In genomic region chr3:122273498-122273897, GRCh38 we compare ENCODE assay signal across 16 cellular contexts.
DNase-seq lines count a peak whose midpoint lies in the region; ATAC-seq lines count a peak whose summit lies in the region.
"Had no signal": no experiment of that assay in that cellular context is flagged by ENCODE, and none has a peak within 500 bp of the region (broad histone marks: within the 10 kb centered on the region; RNA-seq: fewer than 3 reads in every experiment).

No MANE protein-coding gene starts in this region.

- no peaks in the 10 kb centered on the region for H3K36me3 Mint-ChIP-seq in activated naive CD4-positive, alpha-beta T cell treated with anti-CD3 and anti-CD28 coated beads, Interleukin-2, amount 10 ng/mL, durations not matched to agents 7 days and 5 days
- no peaks in the 10 kb centered on the region for H3K36me3 Mint-ChIP-seq in activated naive CD8-positive, alpha-beta T cell
- H3K36me3 Mint-ChIP-seq in stimulated activated effector memory CD8-positive, alpha-beta T cell treated with anti-CD3 and anti-CD28 coated beads, Interleukin-12 subunit alpha, Interleukin-12 subunit beta, amount 100 ng/mL, for 72 hours: no peaks in the 10 kb centered on the region

- H3K9me3 Mint-ChIP-seq in activated naive CD4-positive, alpha-beta T cell treated with anti-CD3 and anti-CD28 coated beads, Interleukin-2, amount 10 ng/mL, durations not matched to agents 7 days and 5 days: peaks cover 4% of the 10 kb centered on the region
- no peaks in the 10 kb centered on the region for H3K9me3 Mint-ChIP-seq in activated naive CD8-positive, alpha-beta T cell (ENCODE audit: low read depth)
- no peaks in the 10 kb centered on the region for H3K9me3 Mint-ChIP-seq in stimulated activated effector memory CD8-positive, alpha-beta T cell treated with anti-CD3 and anti-CD28 coated beads, Interleukin-12 subunit alpha, Interleukin-12 subunit beta, amount 100 ng/mL, for 72 hours
- H3K9me3 Mint-ChIP-seq: CD8-positive, alpha-beta memory T cell; HFFc6 had no signal

- peaks cover 10% of the 10 kb centered on the region for H3K27me3 Mint-ChIP-seq in activated naive CD4-positive, alpha-beta T cell treated with anti-CD3 and anti-CD28 coated beads, Interleukin-2, amount 10 ng/mL, durations not matched to agents 7 days and 5 days
- no peaks in the 10 kb centered on the region for H3K27me3 Mint-ChIP-seq in activated naive CD8-positive, alpha-beta T cell

- H3K4me1 Mint-ChIP-seq in activated naive CD4-positive, alpha-beta T cell treated with anti-CD3 and anti-CD28 coated beads, Interleukin-2, amount 10 ng/mL, durations not matched to agents 7 days and 5 days: peaks cover 32% of the 10 kb centered on the region
- peaks cover 33% of the 10 kb centered on the region for H3K4me1 Mint-ChIP-seq in activated naive CD8-positive, alpha-beta T cell (ENCODE audit: low read depth)
- peaks cover 26% of the 10 kb centered on the region for H3K4me1 Mint-ChIP-seq in stimulated activated effector memory CD8-positive, alpha-beta T cell treated with anti-CD3 and anti-CD28 coated beads, Interleukin-12 subunit alpha, Interleukin-12 subunit beta, amount 100 ng/mL, for 72 hours

- no peak overlapping the region for H3K4me3 Mint-ChIP-seq in activated naive CD4-positive, alpha-beta T cell treated with anti-CD3 and anti-CD28 coated beads, Interleukin-2, amount 10 ng/mL, durations not matched to agents 7 days and 5 days
- peak overlapping the region; percentile 24 for H3K4me3 Mint-ChIP-seq in activated naive CD8-positive, alpha-beta T cell
- no peak overlapping the region for H3K4me3 Mint-ChIP-seq in stimulated activated effector memory CD8-positive, alpha-beta T cell treated with anti-CD3 and anti-CD28 coated beads, Interleukin-12 subunit alpha, Interleukin-12 subunit beta, amount 100 ng/mL, for 72 hours
- H3K4me3 Mint-ChIP-seq: B cell; CD8-positive, alpha-beta memory T cell; HFFc6 had no signal

- H3K27ac Mint-ChIP-seq in activated naive CD4-positive, alpha-beta T cell treated with anti-CD3 and anti-CD28 coated beads, Interleukin-2, amount 10 ng/mL, durations not matched to agents 7 days and 5 days: peak overlapping the region; percentile 2
- H3K27ac Mint-ChIP-seq in activated naive CD8-positive, alpha-beta T cell: peak overlapping the region; percentile 28
- H3K27ac Mint-ChIP-seq in stimulated activated effector memory CD8-positive, alpha-beta T cell treated with anti-CD3 and anti-CD28 coated beads, Interleukin-12 subunit alpha, Interleukin-12 subunit beta, amount 100 ng/mL, for 72 hours: peak overlapping the region; percentile 12
- H3K27ac Mint-ChIP-seq: B cell, HFFc6 had no signal

- DNase-seq in activated naive CD4-positive, alpha-beta T cell treated with anti-CD3 and anti-CD28 coated beads, Interleukin-2, amount 10 ng/mL, durations not matched to agents 7 days and 5 days: no peak
- DNase-seq in activated naive CD4-positive, alpha-beta T cell treated with anti-CD3 and anti-CD28 coated beads, Interleukin-2, amount 50 U/mL, for 16 hours: no peak
- peak; percentile 11 for DNase-seq in MV-4-11 (lab: John Stamatoyannopoulos, UW)
- no peak for DNase-seq in stimulated activated effector memory CD8-positive, alpha-beta T cell treated with anti-CD3 and anti-CD28 coated beads, Interleukin-12 subunit alpha, Interleukin-12 subunit beta, amount 100 ng/mL, for 72 hours (ENCODE audit: low spot score in 2 of 2)
- no peak for DNase-seq in NCI-H2081 (lab: John Stamatoyannopoulos, UW)
- DNase-seq in NCI-H82 treated with DMSO at 0.1 percent for 48 hours (lab: John Stamatoyannopoulos, UW; ENCODE audit: unreplicated experiment): no peak
- DNase-seq: HFFc6, KG1, NCI-H1417, NCI-H1930, NCI-H510A treated with DMSO at 0.1 percent for 48 hours, PC-3 had no signal

- CTCF ChIA-PET in activated naive CD4-positive, alpha-beta T cell treated with anti-CD3 and anti-CD28 coated beads, Interleukin-2, amount 10 ng/mL, durations not matched to agents 7 days and 5 days (lab: Charles Lee): interaction anchor here (1.1 kb wide), 1 partner anchor 107 kb away, joined by 3 read pairs; no protein-coding TSS in a partner anchor

- peak; percentile 36 for ATAC-seq in stimulated activated effector memory CD8-positive, alpha-beta T cell treated with anti-CD3 and anti-CD28 coated beads, Interleukin-12 subunit alpha, Interleukin-12 subunit beta, amount 100 ng/mL, for 72 hours
- no peak for ATAC-seq in GM21619 (IDR thresholded peaks at IDR 0.05; ENCODE audit: unreplicated experiment)
- ATAC-seq: PC-3 had no signal
